8 cellular contexts compared by ENCODE assay signal in genomic region chr6:13575377-13575775, GRCh38.
A peak's percentile ranks its signal among the peaks of the same experiment; 100 is the strongest.
DNase-seq lines count a peak whose midpoint lies in the region; ATAC-seq and TF ChIP-seq lines count a peak whose summit lies in the region.

No MANE protein-coding gene starts in this region.

- H3K4me1 ChIP-seq in BLaER1 treated with 17β-estradiol and CSF1 and Interleukin-3, amounts not matched to agents 10 nM and 100 nM = peaks cover 9 to 20% (median 14%) of the 10 kb centered on the region in 10 experiments

- H3K9ac ChIP-seq in BLaER1 treated with 17β-estradiol and CSF1 and Interleukin-3, amounts not matched to agents 10 nM and 100 nM = peak overlapping the region; percentile 89 to 98 (median 95); a peak in 21 of 22 replicates

- H4K20me1 ChIP-seq in BLaER1 treated with 17β-estradiol and CSF1 and Interleukin-3, amounts not matched to agents 10 nM and 100 nM = no peaks in the 10 kb centered on the region

- H3K36me3 Mint-ChIP-seq in nephron progenitor cell (ENCODE audit: low read depth) = peaks cover 30% of the 10 kb centered on the region

- H3K4me3 Mint-ChIP-seq in nephron progenitor cell = peak overlapping the region; percentile 93

- peak overlapping the region; percentile 100 for H3K27ac Mint-ChIP-seq in nephron progenitor cell

- H3K9me3 Mint-ChIP-seq in nephron progenitor cell = peaks cover 24% of the 10 kb centered on the region

- no peaks in the 10 kb centered on the region for H3K27me3 ChIP-seq in BLaER1 treated with 17β-estradiol and CSF1 and Interleukin-3, amounts not matched to agents 10 nM and 100 nM

- peak overlapping the region; percentile 65 to 97 (median 78) for H3K4me2 ChIP-seq in BLaER1 treated with 17β-estradiol and CSF1 and Interleukin-3, amounts not matched to agents 10 nM and 100 nM

- peak overlapping the region in 10 of 11 experiments; percentile 92 to 99 (median 96); a peak in 20 of 22 replicates for H3K27ac ChIP-seq in BLaER1 treated with 17β-estradiol and CSF1 and Interleukin-3, amounts not matched to agents 10 nM and 100 nM
- H3K27ac ChIP-seq in coronary artery = peak overlapping the region; percentile 96 to 99

- no peak for TF ChIP-seq CTCF in LNCaP clone FGC (IDR thresholded peaks at IDR 0.05; ENCODE audit: control insufficient read depth, extremely low read depth, insufficient read depth)
- TF ChIP-seq CTCF in coronary artery (IDR thresholded peaks at IDR 0.05) = peak; percentile 67
- TF ChIP-seq CTCF in nephron progenitor cell (IDR thresholded peaks at IDR 0.05) = peak; percentile 89

- H3K4me3 ChIP-seq in BLaER1 treated with 17β-estradiol and CSF1 and Interleukin-3, amounts not matched to agents 10 nM and 100 nM = peak overlapping the region; percentile 71 to 95 (median 88)
- H3K4me3 ChIP-seq in LNCaP clone FGC (ENCODE audit: low read depth, low read length) (peak overlapping the region; percentile 82), coronary artery (peak overlapping the region; percentile 79)

- DNase-seq in LNCaP clone FGC (ENCODE audit: low read depth) = no peak
- DNase-seq in coronary artery (ENCODE audit: low spot score) = no peak
- DNase-seq in nephron progenitor cell = no peak
- DNase-seq in retina = no peak
- no peak for DNase-seq in T-helper 9 cell
- no peak for DNase-seq in DMS153 treated with DMSO at 0.1 percent for 48 hours (lab: John Stamatoyannopoulos, UW; ENCODE audit: unreplicated experiment)

- ATAC-seq in GM21825 (IDR thresholded peaks at IDR 0.05; ENCODE audit: unreplicated experiment) = no peak

- peaks cover 0 to 7% (median 0%) of the 10 kb centered on the region in 11 experiments; a peak in 6 of 22 replicates for H3K9me3 ChIP-seq in BLaER1 treated with 17β-estradiol and CSF1 and Interleukin-3, amounts not matched to agents 10 nM and 100 nM (replicated peaks in 1 of 11)

- H3K27me3 Mint-ChIP-seq in nephron progenitor cell (ENCODE audit: low read depth, poor library complexity) = peaks cover 8% of the 10 kb centered on the region

- peaks cover 0 to 9% (median 1%) of the 10 kb centered on the region in 11 experiments; a peak in 5 of 22 replicates for H3K36me3 ChIP-seq in BLaER1 treated with 17β-estradiol and CSF1 and Interleukin-3, amounts not matched to agents 10 nM and 100 nM

- H3K4me1 Mint-ChIP-seq in nephron progenitor cell = peaks cover 35% of the 10 kb centered on the region
